Comparison of ENCODE assay signal across 22 cellular contexts in the genomic region with DNA sequence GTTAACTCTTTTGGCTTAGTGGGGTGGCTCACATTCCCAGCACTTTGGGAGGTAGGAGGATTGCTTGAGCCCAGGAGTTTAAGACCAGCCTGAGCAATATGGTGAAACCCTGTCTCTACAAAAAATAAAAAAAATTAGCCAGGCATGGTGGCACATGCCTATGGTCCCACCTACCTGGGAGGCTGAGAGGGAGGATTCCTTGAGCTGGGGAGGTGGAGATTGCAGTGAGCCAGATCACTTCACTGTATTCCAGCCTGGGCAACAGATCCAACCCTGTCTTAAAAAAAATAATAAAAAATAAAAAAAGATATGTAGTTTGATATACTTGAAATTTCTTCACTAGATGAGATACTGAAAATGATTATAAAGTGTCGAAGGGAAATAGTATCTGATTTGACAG.
"Had no signal": no experiment of that assay in that cellular context is flagged by ENCODE, and none has a peak within 500 bp of the region (broad histone marks: within the 10 kb centered on the region; RNA-seq: fewer than 3 reads in every experiment).

No MANE protein-coding gene starts in this region.

- H3K36me3 ChIP-seq: left lung had no signal

- DNase-seq: dermis blood vessel endothelial cell; dorsolateral prefrontal cortex; effector CD4-positive, alpha-beta T cell; effector memory CD4-positive, alpha-beta T cell; gastrocnemius medialis; glutamatergic neuron; head of caudate nucleus; heart right ventricle; hippocampal formation; left cardiac atrium; left ventricle myocardium superior; mesendoderm; midbrain had no signal

- H3K4me3 Mint-ChIP-seq: memory B cell had no signal

- H3K4me3 ChIP-seq: coronary artery, dorsolateral prefrontal cortex, esophagus muscularis mucosa, gastrocnemius medialis, heart right ventricle, left lung, lower lobe of right lung had no signal

- H3K27me3 Mint-ChIP-seq: memory B cell had no signal

- H3K9me3 ChIP-seq: esophagus muscularis mucosa, gastrocnemius medialis, heart right ventricle, left lung, lower lobe of right lung had no signal

- H3K9me3 Mint-ChIP-seq: memory B cell had no signal

- H3K27me3 ChIP-seq: dorsolateral prefrontal cortex, esophagus muscularis mucosa, foreskin keratinocyte, gastrocnemius medialis, heart right ventricle, left lung had no signal

- FAIRE-seq: colon, endothelial cell of umbilical vein, keratinocyte had no signal

- H3K27ac ChIP-seq: coronary artery, esophagus muscularis mucosa, foreskin keratinocyte, gastrocnemius medialis, heart right ventricle, left lung, lower lobe of right lung had no signal

- H3K4me1 ChIP-seq: esophagus muscularis mucosa, foreskin keratinocyte, gastrocnemius medialis, left lung, lower lobe of right lung had no signal
